2 cellular contexts compared by ENCODE assay signal in the genomic region with DNA sequence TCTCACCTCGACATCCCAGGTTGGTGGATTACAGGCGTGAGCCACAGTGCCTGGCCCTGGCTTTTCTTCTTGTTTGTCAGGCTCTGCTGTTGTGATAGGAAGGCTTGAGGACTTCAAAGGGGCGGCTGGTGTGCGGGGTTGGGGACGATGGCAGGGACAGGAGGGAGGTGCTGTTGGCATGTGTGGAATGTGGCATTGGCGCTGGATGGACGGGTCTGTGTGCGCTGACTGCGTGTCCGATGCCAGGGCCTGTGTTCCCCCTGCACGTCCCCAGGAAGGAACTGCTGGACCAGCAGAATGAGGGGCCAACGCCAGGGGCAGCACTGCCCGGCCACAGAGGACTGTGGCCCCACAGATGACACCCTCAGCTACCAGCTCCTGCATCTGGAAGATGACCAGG.
TF ChIP-seq lines count a peak whose summit lies in the region.

No MANE protein-coding gene starts in this region.

TF ChIP-seq in HCT116, 20 proteins besides CTCF, POLR2A, EP300 and RAD21:
- no peak for TF ChIP-seq FOSL1 (IDR thresholded peaks at IDR 0.05; ENCODE audit: low read depth)
- no peak for TF ChIP-seq YY1 (IDR thresholded peaks at IDR 0.05; ENCODE audit: extremely low read depth, insufficient replicate concordance, low read depth, low read length)
- TF ChIP-seq JUND (IDR thresholded peaks at IDR 0.05) = no peak
- no peak for TF ChIP-seq EZH2 (IDR thresholded peaks at IDR 0.05)
- TF ChIP-seq EGR1 (IDR thresholded peaks at IDR 0.05; ENCODE audit: low read depth) = no peak
- TF ChIP-seq, protein P1, sequence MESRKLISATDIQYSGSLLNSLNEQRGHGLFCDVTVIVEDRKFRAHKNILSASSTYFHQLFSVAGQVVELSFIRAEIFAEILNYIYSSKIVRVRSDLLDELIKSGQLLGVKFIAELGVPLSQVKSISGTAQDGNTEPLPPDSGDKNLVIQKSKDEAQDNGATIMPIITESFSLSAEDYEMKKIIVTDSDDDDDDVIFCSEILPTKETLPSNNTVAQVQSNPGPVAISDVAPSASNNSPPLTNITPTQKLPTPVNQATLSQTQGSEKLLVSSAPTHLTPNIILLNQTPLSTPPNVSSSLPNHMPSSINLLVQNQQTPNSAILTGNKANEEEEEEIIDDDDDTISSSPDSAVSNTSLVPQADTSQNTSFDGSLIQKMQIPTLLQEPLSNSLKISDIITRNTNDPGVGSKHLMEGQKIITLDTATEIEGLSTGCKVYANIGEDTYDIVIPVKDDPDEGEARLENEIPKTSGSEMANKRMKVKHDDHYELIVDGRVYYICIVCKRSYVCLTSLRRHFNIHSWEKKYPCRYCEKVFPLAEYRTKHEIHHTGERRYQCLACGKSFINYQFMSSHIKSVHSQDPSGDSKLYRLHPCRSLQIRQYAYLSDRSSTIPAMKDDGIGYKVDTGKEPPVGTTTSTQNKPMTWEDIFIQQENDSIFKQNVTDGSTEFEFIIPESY (IDR thresholded peaks at IDR 0.05; ENCODE audit: extremely low read depth, insufficient replicate concordance, low read length) = no peak
- TF ChIP-seq, protein P2, sequence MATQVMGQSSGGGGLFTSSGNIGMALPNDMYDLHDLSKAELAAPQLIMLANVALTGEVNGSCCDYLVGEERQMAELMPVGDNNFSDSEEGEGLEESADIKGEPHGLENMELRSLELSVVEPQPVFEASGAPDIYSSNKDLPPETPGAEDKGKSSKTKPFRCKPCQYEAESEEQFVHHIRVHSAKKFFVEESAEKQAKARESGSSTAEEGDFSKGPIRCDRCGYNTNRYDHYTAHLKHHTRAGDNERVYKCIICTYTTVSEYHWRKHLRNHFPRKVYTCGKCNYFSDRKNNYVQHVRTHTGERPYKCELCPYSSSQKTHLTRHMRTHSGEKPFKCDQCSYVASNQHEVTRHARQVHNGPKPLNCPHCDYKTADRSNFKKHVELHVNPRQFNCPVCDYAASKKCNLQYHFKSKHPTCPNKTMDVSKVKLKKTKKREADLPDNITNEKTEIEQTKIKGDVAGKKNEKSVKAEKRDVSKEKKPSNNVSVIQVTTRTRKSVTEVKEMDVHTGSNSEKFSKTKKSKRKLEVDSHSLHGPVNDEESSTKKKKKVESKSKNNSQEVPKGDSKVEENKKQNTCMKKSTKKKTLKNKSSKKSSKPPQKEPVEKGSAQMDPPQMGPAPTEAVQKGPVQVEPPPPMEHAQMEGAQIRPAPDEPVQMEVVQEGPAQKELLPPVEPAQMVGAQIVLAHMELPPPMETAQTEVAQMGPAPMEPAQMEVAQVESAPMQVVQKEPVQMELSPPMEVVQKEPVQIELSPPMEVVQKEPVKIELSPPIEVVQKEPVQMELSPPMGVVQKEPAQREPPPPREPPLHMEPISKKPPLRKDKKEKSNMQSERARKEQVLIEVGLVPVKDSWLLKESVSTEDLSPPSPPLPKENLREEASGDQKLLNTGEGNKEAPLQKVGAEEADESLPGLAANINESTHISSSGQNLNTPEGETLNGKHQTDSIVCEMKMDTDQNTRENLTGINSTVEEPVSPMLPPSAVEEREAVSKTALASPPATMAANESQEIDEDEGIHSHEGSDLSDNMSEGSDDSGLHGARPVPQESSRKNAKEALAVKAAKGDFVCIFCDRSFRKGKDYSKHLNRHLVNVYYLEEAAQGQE (IDR thresholded peaks at IDR 0.05; ENCODE audit: low read depth) = no peak
TF ChIP-seq in HCT116: peak in this region for 0.

TF ChIP-seq in HepG2, 621 proteins besides CTCF, POLR2A, EP300 and RAD21:
- 0 out of 2 replicates have a peak, but pooled peaks have one; percentile 30 for TF ChIP-seq HNRNPL (IDR thresholded peaks at IDR 0.05; ENCODE audit: low read depth, low read length)
- TF ChIP-seq ZBTB38 (CRISPR knock-in tag; IDR thresholded peaks at IDR 0.05) = peak; percentile 54; the same call in 1 of the 2 replicates
- TF ChIP-seq, protein P3, sequence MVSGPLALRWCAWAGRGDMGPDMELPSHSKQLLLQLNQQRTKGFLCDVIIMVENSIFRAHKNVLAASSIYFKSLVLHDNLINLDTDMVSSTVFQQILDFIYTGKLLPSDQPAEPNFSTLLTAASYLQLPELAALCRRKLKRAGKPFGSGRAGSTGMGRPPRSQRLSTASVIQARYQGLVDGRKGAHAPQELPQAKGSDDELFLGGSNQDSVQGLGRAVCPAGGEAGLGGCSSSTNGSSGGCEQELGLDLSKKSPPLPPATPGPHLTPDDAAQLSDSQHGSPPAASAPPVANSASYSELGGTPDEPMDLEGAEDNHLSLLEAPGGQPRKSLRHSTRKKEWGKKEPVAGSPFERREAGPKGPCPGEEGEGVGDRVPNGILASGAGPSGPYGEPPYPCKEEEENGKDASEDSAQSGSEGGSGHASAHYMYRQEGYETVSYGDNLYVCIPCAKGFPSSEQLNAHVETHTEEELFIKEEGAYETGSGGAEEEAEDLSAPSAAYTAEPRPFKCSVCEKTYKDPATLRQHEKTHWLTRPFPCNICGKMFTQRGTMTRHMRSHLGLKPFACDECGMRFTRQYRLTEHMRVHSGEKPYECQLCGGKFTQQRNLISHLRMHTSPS (CRISPR knock-in tag; IDR thresholded peaks at IDR 0.05; ENCODE audit: low read depth) = 0 out of 2 replicates have a peak, but pooled peaks have one; percentile 60
- TF ChIP-seq, protein P1 (CRISPR knock-in tag; IDR thresholded peaks at IDR 0.05) = peak; percentile 25; the same call in 1 of the 2 replicates
- no peak for TF ChIP-seq HOXA9 (CRISPR knock-in tag; IDR thresholded peaks at IDR 0.05; ENCODE audit: borderline replicate concordance)
